19 cellular contexts compared by ENCODE assay signal in the genomic region with DNA sequence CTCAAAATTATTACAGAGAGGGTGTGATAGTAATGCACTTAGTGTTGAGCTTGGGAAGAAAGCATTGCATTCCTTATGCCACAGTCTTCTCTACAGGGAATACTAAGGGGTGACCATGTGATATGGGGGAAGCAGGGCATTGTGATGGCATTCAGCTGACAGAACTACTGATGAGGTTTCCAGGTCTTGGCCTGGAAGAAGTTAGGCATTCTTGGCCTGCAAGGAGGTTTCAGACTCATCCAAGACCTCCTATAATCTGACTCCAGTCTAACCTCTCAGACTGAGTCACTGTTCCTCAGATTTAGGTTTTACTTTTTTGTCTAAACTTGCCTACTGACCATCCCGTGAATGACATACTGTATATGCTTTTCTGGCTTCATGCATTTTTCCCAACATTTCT. TPM values are rescaled to one million over a fixed set of nuclear protein-coding genes. Genes with fewer than 3 reads are reported as not detected.
DNase-seq lines count a peak whose midpoint lies in the region; ATAC-seq, FAIRE-seq and TF ChIP-seq lines count a peak whose summit lies in the region.
"Had no signal": no experiment of that assay in that cellular context is flagged by ENCODE, and none has a peak within 500 bp of the region (broad histone marks: within the 10 kb centered on the region; RNA-seq: fewer than 3 reads in every experiment).

No MANE protein-coding gene starts in this region.

- H3K4me3 Mint-ChIP-seq in MCF 10A (ENCODE audit: unreplicated experiment), result peak overlapping the region; percentile 2
- no peak overlapping the region for H3K4me3 Mint-ChIP-seq in progenitor cell of endocrine pancreas (ENCODE audit: low read depth)
- H3K4me3 Mint-ChIP-seq: activated naive CD4-positive, alpha-beta T cell treated with anti-CD3 and anti-CD28 coated beads, Interleukin-2, amount 10 ng/mL, durations not matched to agents 7 days and 5 days; effector memory CD8-positive, alpha-beta T cell had no signal

- H4K20me1 ChIP-seq in K562 (replicated peaks; ENCODE audit: control insufficient read depth, insufficient read depth, low read length), result 0 out of 2 replicates have a peak, but pooled peaks cover 8% of the 10 kb centered on the region

- in situ Hi-C loops in K562 (cut with MboI), result no loop called here

- H3K9me3 Mint-ChIP-seq in MCF 10A (ENCODE audit: unreplicated experiment), result no peaks in the 10 kb centered on the region
- no peaks in the 10 kb centered on the region for H3K9me3 Mint-ChIP-seq in progenitor cell of endocrine pancreas (ENCODE audit: low read depth)
- H3K9me3 Mint-ChIP-seq: activated naive CD4-positive, alpha-beta T cell treated with anti-CD3 and anti-CD28 coated beads, Interleukin-2, amount 10 ng/mL, durations not matched to agents 7 days and 5 days; effector memory CD8-positive, alpha-beta T cell had no signal

- no peaks in the 10 kb centered on the region for H3K9me3 ChIP-seq in breast epithelium
- H3K9me3 ChIP-seq in K562 (replicated peaks; ENCODE audit: control insufficient read depth, insufficient read depth, low read depth, low read length), result no peaks in the 10 kb centered on the region
- no peaks in the 10 kb centered on the region for H3K9me3 ChIP-seq in thoracic aorta

- no peaks in the 10 kb centered on the region for H3K4me1 ChIP-seq in breast epithelium
- peaks cover 0 to 3% of the 10 kb centered on the region in 2 experiments; a peak in 1 of 5 replicates for H3K4me1 ChIP-seq in K562 (replicated peaks in 1 of 2; ENCODE audit: control insufficient read depth in 2 of 2, insufficient read depth in 2 of 2, low read length in 2 of 2)
- peaks cover 8 to 63% of the 10 kb centered on the region in 2 donors for H3K4me1 ChIP-seq in thoracic aorta (ENCODE audit: control insufficient read depth in 1 of 2, low read depth in 2 of 2)

- H3K4me3 ChIP-seq in breast epithelium (no peak overlapping the region), K562 (no peak overlapping the region), thoracic aorta (no peak overlapping the region)

- H3K36me3 Mint-ChIP-seq in MCF 10A (ENCODE audit: insufficient read depth, unreplicated experiment) (peaks cover 30% of the 10 kb centered on the region), progenitor cell of endocrine pancreas (ENCODE audit: insufficient read depth) (peaks cover 10% of the 10 kb centered on the region)

- H3K27ac ChIP-seq in breast epithelium (peak overlapping the region in 1 of 2 donors; percentile 48), K562 (ENCODE audit: extremely low read depth, low read depth, low read length) (no peak overlapping the region), thoracic aorta (peak overlapping the region; percentile 4 to 55)

- ATAC-seq in K562 (peak; percentile 15), left ventricle myocardium superior (peak; percentile 10), thoracic aorta (ENCODE audit: insufficient number of reproducible peaks, low FRiP score, low read depth) (no peak)
- ATAC-seq: effector memory CD8-positive, alpha-beta T cell; naive thymus-derived CD4-positive, alpha-beta T cell had no signal

- TF ChIP-seq POLR2A in breast epithelium (IDR thresholded peaks at IDR 0.05) (no peak), K562 (conservative IDR thresholded peaks at IDR 0.05) (no peak)

- no peak for TF ChIP-seq EP300 in K562 (IDR thresholded peaks at IDR 0.05; ENCODE audit: low read length)

- no peak for TF ChIP-seq RAD21 in K562 (CRISPR knock-in tag; conservative IDR thresholded peaks at IDR 0.05 in 1 of 2, IDR thresholded peaks at IDR 0.05 in 1 of 2)

- POLR2A ChIA-PET in MCF 10A (lab: Yijun Ruan, JAX) (interaction anchor here (0.6 to 1.9 kb wide), 9 partner anchors 9 to 360 kb away, joined by 3 to 9 read pairs (median 3); a partner anchor contains a TSS), K562 (lab: Yijun Ruan, JAX) (interaction anchor here (0.6 to 8.1 kb wide), 6 partner anchors 7 to 330 kb away, joined by 3 to 71 read pairs (median 4); a partner anchor contains a TSS)

- H3K4me1 Mint-ChIP-seq in MCF 10A (ENCODE audit: insufficient read depth, unreplicated experiment), result peaks cover 38% of the 10 kb centered on the region
- no peaks in the 10 kb centered on the region for H3K4me1 Mint-ChIP-seq in progenitor cell of endocrine pancreas (ENCODE audit: low read depth)

- FAIRE-seq in K562 (lab: Jason Lieb, UNC), result no peak

- H3K27ac Mint-ChIP-seq in MCF 10A (ENCODE audit: low read depth, unreplicated experiment) (peak overlapping the region; percentile 80), progenitor cell of endocrine pancreas (no peak overlapping the region)
- H3K27ac Mint-ChIP-seq: activated naive CD4-positive, alpha-beta T cell treated with anti-CD3 and anti-CD28 coated beads, Interleukin-2, amount 10 ng/mL, durations not matched to agents 7 days and 5 days had no signal

- TF ChIP-seq CTCF in MCF 10A (IDR thresholded peaks at IDR 0.05; ENCODE audit: unreplicated experiment) (no peak), breast epithelium (IDR thresholded peaks at IDR 0.05) (no peak), K562 (IDR thresholded peaks at IDR 0.05 in 2 of 3, conservative IDR thresholded peaks at IDR 0.05 in 1 of 3; ENCODE audit: insufficient read depth in 2 of 3, low read depth in 1 of 3, low read length in 3 of 3) (no peak), thoracic aorta (IDR thresholded peaks at IDR 0.05) (no peak), progenitor cell of endocrine pancreas (IDR thresholded peaks at IDR 0.05; ENCODE audit: unreplicated experiment) (no peak)

- peaks cover 4% of the 10 kb centered on the region for H3K36me3 ChIP-seq in breast epithelium
- peaks cover 35% of the 10 kb centered on the region for H3K36me3 ChIP-seq in K562 (ENCODE audit: control insufficient read depth, insufficient read depth, low read length)
- no peaks in the 10 kb centered on the region for H3K36me3 ChIP-seq in thoracic aorta

- H3K27me3 ChIP-seq in breast epithelium (no peaks in the 10 kb centered on the region), K562 (ENCODE audit: control insufficient read depth in 2 of 2, insufficient read depth in 2 of 2, low read length in 2 of 2) (no peaks in the 10 kb centered on the region), thoracic aorta (replicated peaks; ENCODE audit: insufficient read depth) (no peaks in the 10 kb centered on the region)

- CTCF ChIA-PET in MCF 10A (lab: Yijun Ruan, JAX), result interaction anchor here (0.6 to 8.4 kb wide), 10 partner anchors 7 to 818 kb away, joined by 3 to 171 read pairs (median 13); a partner anchor contains a TSS
- CTCF ChIA-PET in K562 (lab: Yijun Ruan, JAX; ENCODE audit: low intra/inter-chr PET ratio), result no interaction called here

- 39% methylated on average over 1 of the region's 1 CpG for WGBS in K562 (ENCODE audit: insufficient coverage, low coverage, missing lambda C conversion rate)

- H3K9me1 ChIP-seq in K562 (ENCODE audit: control insufficient read depth, insufficient read depth, low read length), result no peaks in the 10 kb centered on the region

- no peak overlapping the region for H3K4me2 ChIP-seq in K562 (ENCODE audit: insufficient read depth, low read length)

- no peak overlapping the region for H3K9ac ChIP-seq in K562 (ENCODE audit: insufficient read depth in 1 of 2, low read depth in 2 of 2, low read length in 2 of 2)

- H3K27me3 Mint-ChIP-seq in MCF 10A (ENCODE audit: insufficient read depth, unreplicated experiment) (no peaks in the 10 kb centered on the region), progenitor cell of endocrine pancreas (no peaks in the 10 kb centered on the region)
- H3K27me3 Mint-ChIP-seq: activated naive CD4-positive, alpha-beta T cell treated with anti-CD3 and anti-CD28 coated beads, Interleukin-2, amount 10 ng/mL, durations not matched to agents 7 days and 5 days; effector memory CD8-positive, alpha-beta T cell; naive thymus-derived CD4-positive, alpha-beta T cell had no signal

- no peak overlapping the region for H2AFZ ChIP-seq in K562 (ENCODE audit: low read depth, low read length)

- intact Hi-C loops in MCF 10A (cut with micrococcal nuclease) (loop anchor here (10.0 kb wide), 1 partner anchor 1925 kb away; no protein-coding TSS in a partner anchor), breast epithelium (cut with DNase I; ENCODE audit: low total_unique reads) (no loop called here), K562 (cut with micrococcal nuclease) (loop anchor here (5.0 kb wide), 1 partner anchor 112 kb away; no protein-coding TSS in a partner anchor), left ventricle myocardium superior (cut with micrococcal nuclease) (loop anchor here (5.0 kb wide), 1 partner anchor 127 kb away; no protein-coding TSS in a partner anchor)

- H3K79me2 ChIP-seq in K562 (ENCODE audit: control insufficient read depth, insufficient read depth, low read length), result peaks cover 80% of the 10 kb centered on the region

- DNase-seq in MCF 10A (ENCODE audit: unreplicated experiment) (peak; percentile 56), breast epithelium (ENCODE audit: low spot score in 2 of 2) (no peak), K562 (ENCODE audit: extremely low read depth in 1 of 4, low spot score in 3 of 4) (no peak), left ventricle myocardium superior (no peak), thoracic aorta (ENCODE audit: low spot score) (no peak), NOMO-1 treated with dmso at 0.1 percent for 144 hours (lab: John Stamatoyannopoulos, UW; ENCODE audit: unreplicated experiment) (no peak), retina (no peak), progenitor cell of endocrine pancreas (ENCODE audit: low spot score, unreplicated experiment) (no peak)
- DNase-seq: 8988T; activated CD4-positive, alpha-beta T cell treated with anti-CD3 and anti-CD28 coated beads, Interleukin-2, amount 50 U/mL, for 48 hours; activated naive CD4-positive, alpha-beta T cell treated with anti-CD3 and anti-CD28 coated beads, Interleukin-2, amount 10 ng/mL, durations not matched to agents 7 days and 5 days; DND-41; effector memory CD8-positive, alpha-beta T cell; naive thymus-derived CD4-positive, alpha-beta T cell; NCI-H1694; NK-92 treated with Interleukin-12 subunit alpha and Interleukin-12 subunit beta, amount 100 ng/mL, for 24 hours; stimulated activated CD4-positive, alpha-beta T cell treated with anti-CD3 and anti-CD28 coated beads, Interleukin-15, amount 100 ng/mL, for 24 hours; stimulated activated naive CD4-positive, alpha-beta T cell had no signal

- BruUV-seq in MCF 10A (replicated peaks; lab: Mats Ljungman, UMichigan) (no TSS peak), K562 (replicated peaks; lab: Mats Ljungman, UMichigan) (no TSS peak)

RNA-seq across cellular contexts. Expression of a gene that starts 7.9 kb away (rescaled TPM):
- total RNA-seq in MCF 10A (2022), result 33.6 and 37.0 TPM in 2 replicates
- total RNA-seq in breast epithelium, result 10 to 100 TPM; 13.9 to 27.2 (median 18.4) TPM
- total RNA-seq in K562 (2011; cell fraction: chromatin; rRNA removed; ENCODE audit: low replicate concordance), result 23.9 and 54.4 TPM in 2 replicates
- 18.5 and 19.9 TPM in 2 replicates for total RNA-seq in K562 (2011; cell fraction: nucleolus; rRNA removed)
- total RNA-seq in K562 (2011; cell fraction: nucleoplasm; rRNA removed), result 44.6 and 66.5 TPM in 2 replicates
- 10.6 and 18.5 TPM in 2 replicates for total RNA-seq in K562 (2014; rRNA removed)
- 47.8 and 54.0 TPM in 2 replicates for total RNA-seq in K562 (2014; rRNA removed; fragmentation: Illumina TruSeq; extraction: Trizol)
- total RNA-seq in K562 (2015; rRNA removed; fragmentation: Illumina TruSeq; extraction: Trizol), result 35.1 and 36.5 TPM in 2 replicates
- total RNA-seq in K562 (2021), result 56.8 and 59.8 TPM in 2 replicates
- 58.4 and 66.1 TPM in 2 replicates for polyA plus RNA-seq in K562 (2011; rRNA removed)
- 16.5 and 48.0 TPM in 2 replicates for polyA plus RNA-seq in K562 (2011; cell fraction: cytosol; rRNA removed)
- polyA plus RNA-seq in K562 (2011; cell fraction: nucleus; rRNA removed), result 17.4 and 32.2 TPM in 2 replicates
- polyA plus RNA-seq in K562 (2012), result 66.4 and 79.0 TPM in 2 replicates
- 57.9 and 67.7 TPM in 2 replicates for polyA plus RNA-seq in K562 (2014; fragmentation: Illumina TruSeq; extraction: Trizol)
- polyA plus RNA-seq in K562 (2014; fragmentation: Nextera tagmentation; extraction: Ambion mirVana), result 100 to 1,000 TPM; 175 to 249 TPM
- polyA plus RNA-seq in K562 (2014; rRNA removed), result 41.5 and 53.9 TPM in 2 replicates
- 35.3 and 55.2 TPM in 2 replicates for polyA minus RNA-seq in K562 (2011; rRNA and poly(A)+ RNA removed)
- 21.3 and 22.6 TPM in 2 replicates for polyA minus RNA-seq in K562 (2011; cell fraction: cytosol; rRNA and poly(A)+ RNA removed)
- polyA minus RNA-seq in K562 (2011; cell fraction: nucleus; rRNA and poly(A)+ RNA removed), result 18.3 and 36.7 TPM in 2 replicates
- 30.3 TPM for total RNA-seq in left ventricle myocardium superior
- 10 to 100 TPM; 15.7 to 48.5 TPM for total RNA-seq in thoracic aorta
- 63.3 and 64.0 TPM in 2 replicates for total RNA-seq in progenitor cell of endocrine pancreas

RNA-seq across cellular contexts. Expression of a gene that starts 57.8 kb away (rescaled TPM):
- total RNA-seq in MCF 10A (2022) (not detected in 2 replicates), breast epithelium (under 1 TPM in 2 of 3 donors, not detected in 1; 0.29 to 0.32 TPM), K562 (2014; rRNA removed) (0.23 and 0.45 TPM in 2 replicates), K562 (2014; rRNA removed; fragmentation: Illumina TruSeq; extraction: Trizol) (0.22 and 0.51 TPM in 2 replicates), K562 (2015; rRNA removed; fragmentation: Illumina TruSeq; extraction: Trizol) (0.19 and 0.36 TPM in 2 replicates), K562 (2021) (0.60 and 0.66 TPM in 2 replicates), left ventricle myocardium superior (0.15 TPM), thoracic aorta (1 to 10 TPM; 2.0 to 2.1 TPM), progenitor cell of endocrine pancreas (0.22 and 0.75 TPM in 2 replicates)
- total RNA-seq in K562 (2011; cell fraction: chromatin; rRNA removed; ENCODE audit: low replicate concordance), result 0.62 and 1.4 TPM in 2 replicates
- 0.39 and 0.50 TPM in 2 replicates for total RNA-seq in K562 (2011; cell fraction: nucleolus; rRNA removed)
- 0.88 and 1.2 TPM in 2 replicates for total RNA-seq in K562 (2011; cell fraction: nucleoplasm; rRNA removed)
- polyA plus RNA-seq in K562 (2011; rRNA removed) (0.11 and 0.60 TPM in 2 replicates), K562 (2014; fragmentation: Illumina TruSeq; extraction: Trizol) (0.86 and 1.0 TPM in 2 replicates), K562 (2014; fragmentation: Nextera tagmentation; extraction: Ambion mirVana) (under 1 TPM; 0.27 to 0.48 TPM), K562 (2014; rRNA removed) (0.41 and 0.66 TPM in 2 replicates)
- polyA plus RNA-seq in K562 (2011; cell fraction: cytosol; rRNA removed), result 0.37 and 1.3 TPM in 2 replicates
- 0.17 and 1.1 TPM in 2 replicates for polyA plus RNA-seq in K562 (2011; cell fraction: nucleus; rRNA removed)
- 0.90 and 1.9 TPM in 2 replicates for polyA plus RNA-seq in K562 (2012)
- polyA minus RNA-seq in K562 (2011; rRNA and poly(A)+ RNA removed), result 0.14 and 0.27 TPM in 2 replicates
- not detected in 2 replicates for polyA minus RNA-seq in K562 (2011; cell fraction: cytosol; rRNA and poly(A)+ RNA removed)
- polyA minus RNA-seq in K562 (2011; cell fraction: nucleus; rRNA and poly(A)+ RNA removed), result 0.44 TPM in 1 of 2 replicates, not detected in the other
- total RNA-seq: naive thymus-derived CD4-positive, alpha-beta T cell; T-helper 1 cell treated with Interleukin-12 subunit alpha and Interleukin-12 subunit beta and Interleukin-4 antibody, amounts not matched to agents 30 ng/mL and 1 ng/mL, for 36 hours had no signal
